Comparison of ENCODE assay signal across 13 cellular contexts in genomic region chr10:1347962-1348772, GRCh38.
"Had no signal": no experiment of that assay in that cellular context is flagged by ENCODE, and none has a peak within 500 bp of the region (broad histone marks: within the 10 kb centered on the region; RNA-seq: fewer than 3 reads in every experiment).

No MANE protein-coding gene starts in this region.

- H3K9me3 ChIP-seq: esophagus muscularis mucosa, left ventricle myocardium inferior, right atrium auricular region, SK-N-SH, tibial nerve had no signal

- H3K9ac ChIP-seq: SK-N-SH had no signal

- H3K36me3 ChIP-seq: brain microvascular endothelial cell, esophagus muscularis mucosa, left ventricle myocardium inferior, right atrium auricular region, tibial nerve had no signal

- H3K27ac ChIP-seq: brain microvascular endothelial cell, esophagus muscularis mucosa, left ventricle myocardium inferior, right atrium auricular region, skin epidermis, tibial nerve had no signal

- H3K4me2 ChIP-seq: SK-N-SH had no signal

- H3K4me3 Mint-ChIP-seq: activated B cell treated with CpG ODN at 0.5 μM for 24 hours; activated CD4-positive, alpha-beta T cell treated with anti-CD3 and anti-CD28 coated beads, Interleukin-2, amount 10 ng/mL, durations not matched to agents 24 days and 14 days had no signal

- H3K4me1 ChIP-seq: esophagus muscularis mucosa, left ventricle myocardium inferior, right atrium auricular region had no signal

- H3K9me3 Mint-ChIP-seq: activated B cell treated with CpG ODN at 0.5 μM for 24 hours; activated CD4-positive, alpha-beta T cell treated with anti-CD3 and anti-CD28 coated beads, Interleukin-2, amount 10 ng/mL, durations not matched to agents 24 days and 14 days had no signal

- H3K27ac Mint-ChIP-seq: activated B cell treated with CpG ODN at 0.5 μM for 24 hours; activated CD4-positive, alpha-beta T cell treated with anti-CD3 and anti-CD28 coated beads, Interleukin-2, amount 10 ng/mL, durations not matched to agents 24 days and 14 days had no signal

- H3K4me3 ChIP-seq: esophagus muscularis mucosa, left ventricle myocardium inferior, right atrium auricular region, skin epidermis, tibial nerve had no signal

- DNase-seq: activated B cell treated with CpG ODN at 0.5 μM for 24 hours; activated CD4-positive, alpha-beta T cell treated with anti-CD3 and anti-CD28 coated beads, Interleukin-2, amount 10 ng/mL, durations not matched to agents 24 days and 14 days; activated naive CD4-positive, alpha-beta T cell treated with anti-CD3 and anti-CD28 coated beads, Interleukin-2, amount 50 U/mL, for 16 hours; amniotic stem cell; brain microvascular endothelial cell; islet precursor cell; left ventricle myocardium inferior; SK-N-SH; stimulated activated CD4-positive, alpha-beta T cell treated with anti-CD3 and anti-CD28 coated beads, Interleukin-4, amount 100 ng/mL, for 4 hours had no signal

- H3K27me3 Mint-ChIP-seq: activated B cell treated with CpG ODN at 0.5 μM for 24 hours; activated CD4-positive, alpha-beta T cell treated with anti-CD3 and anti-CD28 coated beads, Interleukin-2, amount 10 ng/mL, durations not matched to agents 24 days and 14 days had no signal

- H3K27me3 ChIP-seq: brain microvascular endothelial cell, right atrium auricular region, tibial nerve had no signal

- H3K4me1 Mint-ChIP-seq: activated B cell treated with CpG ODN at 0.5 μM for 24 hours; activated CD4-positive, alpha-beta T cell treated with anti-CD3 and anti-CD28 coated beads, Interleukin-2, amount 10 ng/mL, durations not matched to agents 24 days and 14 days had no signal
